ENCODE assay signal across 11 cellular contexts in genomic region chr6:106146852-106147351, GRCh38.
DNase-seq lines count a peak whose midpoint lies in the region; ATAC-seq and TF ChIP-seq lines count a peak whose summit lies in the region.
"Had no signal": no experiment of that assay in that cellular context is flagged by ENCODE, and none has a peak within 500 bp of the region (broad histone marks: within the 10 kb centered on the region; RNA-seq: fewer than 3 reads in every experiment).

No MANE protein-coding gene starts in this region.

- peak; percentile 30 for ATAC-seq in GM18873 (IDR thresholded peaks at IDR 0.05; ENCODE audit: low FRiP score, unreplicated experiment)
- peak; percentile 30 for ATAC-seq in HG02763 (IDR thresholded peaks at IDR 0.05; ENCODE audit: unreplicated experiment)

- TF ChIP-seq POLR2A in NB4 (IDR thresholded peaks at IDR 0.05; ENCODE audit: extremely low read depth, insufficient read length), result no peak

- no peak for TF ChIP-seq CTCF in NB4 (IDR thresholded peaks at IDR 0.05; ENCODE audit: low read depth, low read length)

- peak; percentile 13 for DNase-seq in NB4 (ENCODE audit: low read depth)
- peak; percentile 80 for DNase-seq in kidney tubule cell (ENCODE audit: low spot score)
- DNase-seq in activated CD4-positive, CD25-positive, alpha-beta regulatory T cell (lab: John Stamatoyannopoulos, UW), result no peak
- no peak for DNase-seq in stimulated activated CD4-positive, alpha-beta T cell treated with anti-CD3 and anti-CD28 coated beads, Interleukin-15, amount 100 ng/mL, for 24 hours
- DNase-seq in NCI-H2196 treated with DMSO at 0.1 percent for 48 hours (lab: John Stamatoyannopoulos, UW; ENCODE audit: unreplicated experiment), result no peak
- DNase-seq: activated T-cell treated with anti-CD3 and anti-CD28 coated beads, Interleukin-2, amount 50 U/mL, for 1 hour; dorsolateral prefrontal cortex; H7; NCI-H1092 had no signal

- no peak overlapping the region for H3K4me3 ChIP-seq in NB4 (ENCODE audit: low read depth, low read length)
- H3K4me3 ChIP-seq: dorsolateral prefrontal cortex had no signal

Comparison
In these comparisons a context has a peak if more than half of its experiments do, and no peak if none do; other contexts are left out.
1. DNase-seq: peak in NB4 (single experiment) and kidney tubule cell (single experiment); none in activated CD4-positive, CD25-positive, alpha-beta regulatory T cell (0 of 4), stimulated activated CD4-positive, alpha-beta T cell treated with anti-CD3 and anti-CD28 coated beads, Interleukin-15, amount 100 ng/mL, for 24 hours (single experiment) and NCI-H2196 treated with DMSO at 0.1 percent for 48 hours (single experiment).